ENCODE assay signal across 8 cellular contexts in genomic region chr11:69718147-69718546, GRCh38. TPM values are rescaled to one million over a fixed set of nuclear protein-coding genes. Genes with fewer than 3 reads are reported as not detected.
DNase-seq lines count a peak whose midpoint lies in the region; ATAC-seq and TF ChIP-seq lines count a peak whose summit lies in the region.

No MANE protein-coding gene starts in this region.

- H3K4me3 ChIP-seq in retinal pigment epithelial cell (ENCODE audit: low read length), result no peak overlapping the region
- no peak overlapping the region for H3K4me3 ChIP-seq in ascending aorta

- no peak overlapping the region for H3K27ac ChIP-seq in ascending aorta

- peak; percentile 40 for TF ChIP-seq CTCF in GM10248 (IDR thresholded peaks at IDR 0.05; ENCODE audit: control extremely low read depth, extremely low read depth, low read depth, missing control alignments)
- TF ChIP-seq CTCF in retinal pigment epithelial cell (conservative IDR thresholded peaks at IDR 0.05; ENCODE audit: low read depth, low read length), result peak; percentile 83
- peak in 1 of 3 experiments; percentile 28 for TF ChIP-seq CTCF in ascending aorta (IDR thresholded peaks at IDR 0.05)

- DNase-seq in A172 (ENCODE audit: low spot score) (peak; percentile 31), GM10248 (ENCODE audit: extremely low spot score) (peak; percentile 70), NCI-H345 treated with DMSO at 0.1 percent for 48 hours (lab: John Stamatoyannopoulos, UW; ENCODE audit: unreplicated experiment) (peak; percentile 75), dermis microvascular lymphatic vessel endothelial cell (ENCODE audit: low read depth in 2 of 2) (peak; percentile 7 to 46), retinal pigment epithelial cell (ENCODE audit: low read depth) (no peak), ascending aorta (ENCODE audit: low spot score in 2 of 2) (no peak)
- DNase-seq in activated CD4-positive, alpha-beta T cell treated with anti-CD3 and anti-CD28 coated beads for 1 hour, result no peak

- H3K9me3 ChIP-seq in ascending aorta, result no peaks in the 10 kb centered on the region

- H3K4me1 ChIP-seq in ascending aorta, result no peaks in the 10 kb centered on the region

- no peaks in the 10 kb centered on the region for H3K27me3 ChIP-seq in ascending aorta

- no peak for ATAC-seq in GM21367 (IDR thresholded peaks at IDR 0.05; ENCODE audit: unreplicated experiment)

- POLR2A ChIA-PET in GM10248 (lab: Yijun Ruan, JAX), result no interaction called here

- CTCF ChIA-PET in GM10248 (lab: Yijun Ruan, JAX), result interaction anchor here (1.3 kb wide), 1 partner anchor 10 kb away, joined by 4 read pairs; no protein-coding TSS in a partner anchor

- H3K36me3 ChIP-seq in ascending aorta, result no peaks in the 10 kb centered on the region

- intact Hi-C loops in ascending aorta (cut with DNase I), result no loop called here

RNA-seq across cellular contexts. Expression of gene FGF19, which starts 14.3 kb away (rescaled TPM):
- not detected in 2 replicates for total RNA-seq in A172 (2014; rRNA removed; shearing (Covaris generic))
- total RNA-seq in dermis microvascular lymphatic vessel endothelial cell (not detected in 2 replicates), ascending aorta (not detected)

RNA-seq across cellular contexts. Expression of gene LTO1, which starts 43.0 kb away (rescaled TPM):
- 16.0 and 25.6 TPM in 2 replicates for total RNA-seq in A172 (2014; rRNA removed; shearing (Covaris generic))
- 10.1 and 10.6 TPM in 2 replicates for total RNA-seq in dermis microvascular lymphatic vessel endothelial cell
- total RNA-seq in ascending aorta, result 10.2 TPM

RNA-seq across cellular contexts. Expression of gene FGF4, which starts 57.0 kb away (rescaled TPM):
- not detected in 2 replicates for total RNA-seq in A172 (2014; rRNA removed; shearing (Covaris generic))
- not detected in 2 replicates for total RNA-seq in dermis microvascular lymphatic vessel endothelial cell
- total RNA-seq in ascending aorta, result not detected

Comparison
In these comparisons a context has a peak if more than half of its experiments do, and no peak if none do; other contexts are left out.
1. DNase-seq: peak in A172 (single experiment), GM10248 (single experiment), NCI-H345 treated with DMSO at 0.1 percent for 48 hours (single experiment) and dermis microvascular lymphatic vessel endothelial cell (2 of 2); none in retinal pigment epithelial cell (single experiment), ascending aorta (0 of 2) and activated CD4-positive, alpha-beta T cell treated with anti-CD3 and anti-CD28 coated beads for 1 hour (single experiment).